8 cellular contexts compared by ENCODE assay signal in the genomic region with DNA sequence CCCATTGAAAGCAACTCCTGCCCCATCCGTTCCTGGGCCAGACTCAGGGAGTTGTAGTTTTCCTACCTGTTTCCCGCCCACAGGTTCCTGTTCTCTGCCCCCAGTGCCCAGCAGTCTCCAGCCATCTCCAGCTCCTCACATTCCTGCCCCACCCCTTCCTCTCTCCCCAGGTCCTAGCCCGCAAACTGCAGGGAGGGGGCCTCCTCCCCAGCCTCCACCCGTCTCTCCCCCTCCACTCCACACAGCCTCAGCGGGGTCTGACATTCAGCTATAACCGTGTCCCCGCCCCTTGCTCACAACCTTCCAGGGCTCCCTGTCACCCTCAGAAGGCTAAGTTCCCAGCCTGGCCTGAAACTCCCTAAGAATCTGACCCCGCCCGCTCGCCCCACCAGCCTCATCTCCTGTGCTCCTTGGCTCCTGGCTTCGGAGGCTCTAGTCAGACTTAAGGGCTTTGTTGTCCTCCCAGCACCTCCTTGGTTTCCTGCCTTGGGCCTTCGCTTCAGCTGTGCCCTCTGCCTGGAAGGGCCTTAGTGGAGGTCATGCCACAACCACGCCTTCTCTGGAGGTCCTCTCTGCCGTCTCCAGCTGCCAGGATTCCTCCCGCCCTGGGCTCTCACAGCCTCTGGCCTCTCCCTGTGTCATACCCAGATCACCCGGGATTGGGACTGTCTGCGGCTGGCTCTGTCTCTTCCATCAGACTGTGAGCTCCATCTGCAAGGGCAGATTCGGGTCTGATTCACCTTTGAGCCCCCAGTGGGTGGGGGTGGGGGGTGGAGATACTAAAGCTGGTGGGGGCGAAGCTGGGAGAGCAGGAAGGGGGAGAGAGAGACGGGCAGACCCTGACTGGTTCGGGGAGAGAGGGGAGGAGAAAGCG. TPM values are rescaled to one million over a fixed set of nuclear protein-coding genes. Genes with fewer than 3 reads are reported as not detected.
DNase-seq lines count a peak whose midpoint lies in the region; ATAC-seq, FAIRE-seq and TF ChIP-seq lines count a peak whose summit lies in the region.

No MANE protein-coding gene starts in this region.

- peak overlapping the region; percentile 87 for H3K4me2 ChIP-seq in smooth muscle cell

- H3K27me3 ChIP-seq in kidney epithelial cell (ENCODE audit: control insufficient read depth, insufficient read depth, low read length) (no peaks in the 10 kb centered on the region), smooth muscle cell (ENCODE audit: low read depth) (no peaks in the 10 kb centered on the region)

- peak overlapping the region; percentile 96 for H3K27ac ChIP-seq in smooth muscle cell (ENCODE audit: low read depth)

- H3K9me3 ChIP-seq in smooth muscle cell (replicated peaks; ENCODE audit: low read depth): no peaks in the 10 kb centered on the region

- peak overlapping the region; percentile 96 for H3K9ac ChIP-seq in smooth muscle cell (ENCODE audit: low read depth)

- no peak for FAIRE-seq in D721Med (lab: Jason Lieb, UNC)

- peaks cover 45% of the 10 kb centered on the region for H3K79me2 ChIP-seq in smooth muscle cell (ENCODE audit: low read depth)

- H2AFZ ChIP-seq in smooth muscle cell (ENCODE audit: low read depth): no peak overlapping the region

- H3K36me3 ChIP-seq in kidney epithelial cell (ENCODE audit: control insufficient read depth, insufficient read depth, low read length) (no peaks in the 10 kb centered on the region), smooth muscle cell (ENCODE audit: low read depth) (no peaks in the 10 kb centered on the region)

- DNase-seq in GM10248 (ENCODE audit: extremely low spot score): peak; percentile 17
- peak; percentile 43 for DNase-seq in OCI-M2 (lab: John Stamatoyannopoulos, UW; ENCODE audit: unreplicated experiment)
- peak; percentile 62 for DNase-seq in cerebellar cortex (ENCODE audit: low spot score)
- DNase-seq in kidney epithelial cell (ENCODE audit: low read depth): no peak
- DNase-seq in smooth muscle cell (lab: John Stamatoyannopoulos, UW; ENCODE audit: unreplicated experiment): peak; percentile 30
- no peak for DNase-seq in D721Med (ENCODE audit: insufficient read length, low spot score)

- POLR2A ChIA-PET in GM10248 (lab: Yijun Ruan, JAX): no interaction called here

- peaks cover 22% of the 10 kb centered on the region for H4K20me1 ChIP-seq in smooth muscle cell (ENCODE audit: low read depth)

- peaks cover 19% of the 10 kb centered on the region for H3F3A ChIP-seq in smooth muscle cell (ENCODE audit: low read depth)

- H3K4me3 ChIP-seq in kidney epithelial cell (ENCODE audit: low read depth, low read length) (peak overlapping the region; percentile 93), smooth muscle cell (peak overlapping the region; percentile 65)

- under 1% methylated on average over 18 of the region's 22 CpGs for WGBS in smooth muscle cell (ENCODE audit: low lambda C conversion rate)

- H3K4me1 ChIP-seq in smooth muscle cell (ENCODE audit: low read depth): peaks cover 4% of the 10 kb centered on the region

- CTCF ChIA-PET in GM10248 (lab: Yijun Ruan, JAX): interaction anchor here (1.3 to 1.6 kb wide), 2 partner anchors 31 to 181 kb away, joined by 3 to 7 read pairs; no protein-coding TSS in a partner anchor

- TF ChIP-seq CTCF in GM10248 (IDR thresholded peaks at IDR 0.05; ENCODE audit: control extremely low read depth, extremely low read depth, low read depth, missing control alignments) (no peak), kidney epithelial cell (IDR thresholded peaks at IDR 0.05; ENCODE audit: insufficient read depth, low read length, poor library complexity, severe bottlenecking) (no peak), smooth muscle cell (IDR thresholded peaks at IDR 0.05; ENCODE audit: borderline replicate concordance, insufficient read depth, poor library complexity, severe bottlenecking) (no peak), D721Med (IDR thresholded peaks at IDR 0.05; ENCODE audit: insufficient read depth, missing control alignments) (no peak)

- ATAC-seq in GM21737 (IDR thresholded peaks at IDR 0.05; ENCODE audit: unreplicated experiment) (no peak), GM21529 (IDR thresholded peaks at IDR 0.05; ENCODE audit: unreplicated experiment) (no peak)

RNA-seq across cellular contexts. Expression of gene SPACA6, which starts 5.1 kb away (rescaled TPM):
- total RNA-seq in kidney epithelial cell (7.8 and 12.6 TPM in 2 replicates), smooth muscle cell (3.3 and 4.1 TPM in 2 replicates)
- polyA plus RNA-seq in smooth muscle cell: 3.0 and 4.3 TPM in 2 replicates

RNA-seq across cellular contexts. Expression of gene HAS1, which starts 35.8 kb away (rescaled TPM):
- total RNA-seq in kidney epithelial cell (not detected in 2 replicates), smooth muscle cell (0.90 and 0.94 TPM in 2 replicates)
- polyA plus RNA-seq in smooth muscle cell: 1.5 and 1.8 TPM in 2 replicates

RNA-seq across cellular contexts. Expression of gene SIGLEC14, which starts 41.4 kb away (rescaled TPM):
- total RNA-seq in kidney epithelial cell (not detected in 2 replicates), smooth muscle cell (not detected in 2 replicates)
- polyA plus RNA-seq in smooth muscle cell: not detected in 2 replicates

RNA-seq across cellular contexts. Expression of gene SIGLEC5, which starts 57.8 kb away (rescaled TPM):
- total RNA-seq in kidney epithelial cell (not detected in 2 replicates), smooth muscle cell (not detected in 2 replicates)
- not detected in 2 replicates for polyA plus RNA-seq in smooth muscle cell

Comparison
In these comparisons a context has a peak if more than half of its experiments do, and no peak if none do; other contexts are left out.
1. DNase-seq: peak in GM10248 (single experiment), OCI-M2 (single experiment), cerebellar cortex (single experiment) and smooth muscle cell (single experiment); none in kidney epithelial cell (single experiment) and D721Med (single experiment).